Comparison of ENCODE assay signal across 8 cellular contexts in genomic region chr15:76931397-76932089, GRCh38. TPM values are rescaled to one million over a fixed set of nuclear protein-coding genes. Genes with fewer than 3 reads are reported as not detected.
A peak's percentile ranks its signal among the peaks of the same experiment; 100 is the strongest.
DNase-seq lines count a peak whose midpoint lies in the region; ATAC-seq and TF ChIP-seq lines count a peak whose summit lies in the region.

TSS of gene RCN2 (plus strand) at chr15:76931749. CDS start at chr15:76931842, 93 bp downstream.

- peak in 3 of 4 donors; percentile 58 to 97 (median 96) for TF ChIP-seq POLR2A in upper lobe of left lung (IDR thresholded peaks at IDR 0.05)

- peaks cover 31% of the 10 kb centered on the region for H3K4me1 Mint-ChIP-seq in T-helper 1 cell treated with Interleukin-12 subunit alpha and Interleukin-12 subunit beta and Interleukin-4 antibody, amounts not matched to agents 30 μg/mL and 1 μg/mL, for 36 hours (ENCODE audit: low read depth)

- TF ChIP-seq EP300 in upper lobe of left lung (IDR thresholded peaks at IDR 0.05), result no peak

- H3K36me3 Mint-ChIP-seq in T-helper 1 cell treated with Interleukin-12 subunit alpha and Interleukin-12 subunit beta and Interleukin-4 antibody, amounts not matched to agents 30 μg/mL and 1 μg/mL, for 36 hours (ENCODE audit: low read depth), result peaks cover 11% of the 10 kb centered on the region

- intact Hi-C loops in left cardiac atrium (cut with DNase I) (no loop called here), posterior vena cava (cut with DNase I) (no loop called here)

- peak within 1 kb of the TSS; percentile 77 for H3K27ac Mint-ChIP-seq in T-helper 1 cell treated with Interleukin-12 subunit alpha and Interleukin-12 subunit beta and Interleukin-4 antibody, amounts not matched to agents 30 μg/mL and 1 μg/mL, for 36 hours

- H3K36me3 ChIP-seq in upper lobe of left lung, result peaks cover 0 to 8% (median 3%) of the 10 kb centered on the region in 4 donors

- TF ChIP-seq CTCF in upper lobe of left lung (IDR thresholded peaks at IDR 0.05), result peak in 4 of 6 experiments; percentile 39 to 58 (median 41)

- 0 to 1% methylated on average over 15 to 26 of the region's 90 CpGs for WGBS in upper lobe of left lung, 2 donors

- peaks cover 7 to 24% (median 12%) of the 10 kb centered on the region in 4 donors for H3K4me1 ChIP-seq in upper lobe of left lung

- no peaks in the 10 kb centered on the region for H3K9me3 Mint-ChIP-seq in T-helper 1 cell treated with Interleukin-12 subunit alpha and Interleukin-12 subunit beta and Interleukin-4 antibody, amounts not matched to agents 30 μg/mL and 1 μg/mL, for 36 hours

- H3K4me3 ChIP-seq in upper lobe of left lung, result peak within 1 kb of the TSS; percentile 64 to 85 (median 78)

- no peaks in the 10 kb centered on the region for H3K9me3 ChIP-seq in upper lobe of left lung

- DNase-seq in NCI-H1694 treated with DMSO at 0.1 percent for 48 hours (lab: John Stamatoyannopoulos, UW) (peak; percentile 76), amniotic stem cell (lab: John Stamatoyannopoulos, UW) (peak; percentile 93), left cardiac atrium (peak; percentile 97), posterior vena cava (ENCODE audit: low spot score) (peak; percentile 99), upper lobe of left lung (peak; percentile 97 to 98)

- H3K27me3 Mint-ChIP-seq in T-helper 1 cell treated with Interleukin-12 subunit alpha and Interleukin-12 subunit beta and Interleukin-4 antibody, amounts not matched to agents 30 μg/mL and 1 μg/mL, for 36 hours (ENCODE audit: low read depth), result peaks cover 14% of the 10 kb centered on the region

- ATAC-seq in GM18499 (IDR thresholded peaks at IDR 0.05; ENCODE audit: insufficient read depth, unreplicated experiment), result peak; percentile 92
- peak; percentile 91 for ATAC-seq in HG02938 (IDR thresholded peaks at IDR 0.05; ENCODE audit: unreplicated experiment)
- peak; percentile 100 for ATAC-seq in left cardiac atrium
- peak; percentile 100 for ATAC-seq in upper lobe of left lung (ENCODE audit: low FRiP score in 2 of 2)

- H3K27ac ChIP-seq in upper lobe of left lung, result peak within 1 kb of the TSS; percentile 75 to 86 (median 84)

- H3K27me3 ChIP-seq in upper lobe of left lung, result no peaks in the 10 kb centered on the region

- peak within 1 kb of the TSS; percentile 85 for H3K4me3 Mint-ChIP-seq in T-helper 1 cell treated with Interleukin-12 subunit alpha and Interleukin-12 subunit beta and Interleukin-4 antibody, amounts not matched to agents 30 μg/mL and 1 μg/mL, for 36 hours

RNA-seq across cellular contexts. Expression of gene RCN2, which starts in this region (rescaled TPM):
- total RNA-seq in left cardiac atrium (10 to 100 TPM; 20.9 to 26.7 TPM), posterior vena cava (10 to 100 TPM; 37.4 to 40.7 TPM), upper lobe of left lung (10 to 100 TPM; 17.8 to 43.9 (median 32.7) TPM)

Comparison
In these comparisons a context has a peak if more than half of its experiments do, and no peak if none do; other contexts are left out.
1. Peak in every context shown above with its lines: DNase-seq, ATAC-seq, H3K4me3 ChIP-seq and H3K27ac ChIP-seq.